In genomic region chr1:10186453-10187319, GRCh38 we compare ENCODE assay signal across 19 cellular contexts. TPM values are rescaled to one million over a fixed set of nuclear protein-coding genes. Genes with fewer than 3 reads are reported as not detected.
DNase-seq lines count a peak whose midpoint lies in the region; ATAC-seq, FAIRE-seq and TF ChIP-seq lines count a peak whose summit lies in the region.
"Had no signal": no experiment of that assay in that cellular context is flagged by ENCODE, and none has a peak within 500 bp of the region (broad histone marks: within the 10 kb centered on the region; RNA-seq: fewer than 3 reads in every experiment).

No MANE protein-coding gene starts in this region.

- no peak overlapping the region for H3K4me2 ChIP-seq in K562 (ENCODE audit: insufficient read depth, low read length)
- H3K4me2 ChIP-seq: hepatocyte had no signal

- TF ChIP-seq CTCF in HFF-Myc (IDR thresholded peaks at IDR 0.05; ENCODE audit: low read depth, low read length, missing control alignments) (no peak), K562 (IDR thresholded peaks at IDR 0.05 in 2 of 3, conservative IDR thresholded peaks at IDR 0.05 in 1 of 3; ENCODE audit: insufficient read depth in 2 of 3, low read depth in 1 of 3, low read length in 3 of 3) (no peak)

- H3K4me3 ChIP-seq in HFF-Myc (replicated peaks; ENCODE audit: low read depth, low read length) (no peak overlapping the region), K562 (no peak overlapping the region)
- H3K4me3 ChIP-seq: colonic mucosa, hepatocyte, mucosa of descending colon, tibial artery had no signal

- BruUV-seq in K562 (replicated peaks; lab: Mats Ljungman, UMichigan) = no TSS peak

- H3K9me3 Mint-ChIP-seq in activated naive CD4-positive, alpha-beta T cell treated with anti-CD3 and anti-CD28 coated beads, Interleukin-2, amount 50 U/mL, for 72 hours = no peaks in the 10 kb centered on the region
- H3K9me3 Mint-ChIP-seq: activated T-cell treated with anti-CD3 and anti-CD28 coated beads, Interleukin-2, amount 50 U/mL, for 4 hours had no signal

- CTCF ChIA-PET in K562 (lab: Yijun Ruan, JAX; ENCODE audit: low intra/inter-chr PET ratio) = no interaction called here

- no peaks in the 10 kb centered on the region for H3K36me3 Mint-ChIP-seq in activated naive CD4-positive, alpha-beta T cell treated with anti-CD3 and anti-CD28 coated beads, Interleukin-2, amount 50 U/mL, for 72 hours

- FAIRE-seq in K562 (lab: Jason Lieb, UNC) (no peak), GM19239 (lab: Jason Lieb, UNC) (no peak)

- no peaks in the 10 kb centered on the region for H3K9me1 ChIP-seq in K562 (ENCODE audit: control insufficient read depth, insufficient read depth, low read length)

- POLR2A ChIA-PET in K562 (lab: Yijun Ruan, JAX) = interaction anchor here (0.6 kb wide), 1 partner anchor 260 kb away, joined by 3 read pairs; no protein-coding TSS in a partner anchor

- no peak for TF ChIP-seq POLR2A in K562 (conservative IDR thresholded peaks at IDR 0.05)

- H3K36me3 ChIP-seq in K562 (ENCODE audit: control insufficient read depth, insufficient read depth, low read length) = no peaks in the 10 kb centered on the region
- H3K36me3 ChIP-seq: brain microvascular endothelial cell, colonic mucosa had no signal

- H2AFZ ChIP-seq in K562 (ENCODE audit: low read depth, low read length) = no peak overlapping the region
- H2AFZ ChIP-seq: hepatocyte had no signal

- intact Hi-C loops in K562 (cut with micrococcal nuclease) (no loop called here), sciatic nerve (cut with DNase I) (no loop called here)

- peak; percentile 62 to 63 for ATAC-seq in activated naive CD4-positive, alpha-beta T cell treated with anti-CD3 and anti-CD28 coated beads, Interleukin-2, amount 50 U/mL, for 72 hours
- no peak for ATAC-seq in K562
- peak; percentile 24 for ATAC-seq in sciatic nerve
- ATAC-seq in GM21619 (IDR thresholded peaks at IDR 0.05; ENCODE audit: unreplicated experiment) = no peak
- ATAC-seq: activated T-cell treated with anti-CD3 and anti-CD28 coated beads, Interleukin-2, amount 50 U/mL, for 4 hours had no signal

- no peak for TF ChIP-seq RAD21 in K562 (CRISPR knock-in tag; conservative IDR thresholded peaks at IDR 0.05 in 1 of 2, IDR thresholded peaks at IDR 0.05 in 1 of 2)

- 0 out of 5 replicates have a peak, but pooled peaks cover 0 to 5% of the 10 kb centered on the region in 2 experiments for H3K27me3 ChIP-seq in K562 (ENCODE audit: control insufficient read depth in 2 of 2, insufficient read depth in 2 of 2, low read length in 2 of 2)
- H3K27me3 ChIP-seq: brain microvascular endothelial cell, colonic mucosa, hepatocyte, tibial artery had no signal

- in situ Hi-C loops in K562 (cut with MboI) = no loop called here

- TF ChIP-seq EP300 in K562 (IDR thresholded peaks at IDR 0.05; ENCODE audit: low read length) = no peak

- WGBS in K562 (ENCODE audit: insufficient coverage, low coverage, missing lambda C conversion rate) = 52% methylated on average over 16 of the region's 16 CpGs

- no peak overlapping the region for H3K9ac ChIP-seq in K562 (ENCODE audit: insufficient read depth in 1 of 2, low read depth in 2 of 2, low read length in 2 of 2)

- H3K27ac Mint-ChIP-seq in activated naive CD4-positive, alpha-beta T cell treated with anti-CD3 and anti-CD28 coated beads, Interleukin-2, amount 50 U/mL, for 72 hours = peak overlapping the region in 1 of 2 donors; percentile 82

- no peaks in the 10 kb centered on the region for H3K9me3 ChIP-seq in K562 (replicated peaks; ENCODE audit: control insufficient read depth, insufficient read depth, low read depth, low read length)
- H3K9me3 ChIP-seq: colonic mucosa, mucosa of descending colon, tibial artery had no signal

- H3K27ac ChIP-seq in K562 (ENCODE audit: extremely low read depth, low read depth, low read length) = no peak overlapping the region
- H3K27ac ChIP-seq: brain microvascular endothelial cell, colonic mucosa, hepatocyte, tibial artery had no signal

- no peaks in the 10 kb centered on the region for H3K4me1 ChIP-seq in K562 (replicated peaks in 1 of 2; ENCODE audit: control insufficient read depth in 2 of 2, insufficient read depth in 2 of 2, low read length in 2 of 2)
- H3K4me1 ChIP-seq: colonic mucosa, tibial artery had no signal

- H4K20me1 ChIP-seq in K562 (replicated peaks; ENCODE audit: control insufficient read depth, insufficient read depth, low read length) = no peaks in the 10 kb centered on the region

- H3K79me2 ChIP-seq in K562 (ENCODE audit: control insufficient read depth, insufficient read depth, low read length) = no peaks in the 10 kb centered on the region
- H3K79me2 ChIP-seq: hepatocyte had no signal

- DNase-seq in activated naive CD4-positive, alpha-beta T cell treated with anti-CD3 and anti-CD28 coated beads, Interleukin-2, amount 50 U/mL, for 72 hours (ENCODE audit: low spot score in 2 of 2) = no peak
- no peak for DNase-seq in activated naive CD4-positive, alpha-beta T cell treated with anti-CD3 and anti-CD28 coated beads, Interleukin-2, amount 50 U/mL, for 16 hours
- DNase-seq in HFF-Myc (ENCODE audit: extremely low read depth, low read depth) (peak; percentile 59), K562 (ENCODE audit: extremely low read depth in 1 of 4, low spot score in 3 of 4) (no peak), sciatic nerve (ENCODE audit: low spot score) (no peak), OCI-M1 (lab: John Stamatoyannopoulos, UW) (no peak), GM19239 (ENCODE audit: insufficient read length, low spot score) (no peak)
- DNase-seq: activated T-cell treated with anti-CD3 and anti-CD28 coated beads, Interleukin-2, amount 50 U/mL, for 4 hours; brain microvascular endothelial cell; colonic mucosa; EL; mucosa of descending colon; NCI-H69; small intestine; stimulated activated naive CD4-positive, alpha-beta T cell treated with Interleukin-2 at 50 U/mL for 16 hours; T-helper 1 cell; tibial artery had no signal

TF ChIP-seq in K562, 482 proteins besides CTCF, POLR2A, EP300 and RAD21:
- TF ChIP-seq MAX (CRISPR knock-in tag; IDR thresholded peaks at IDR 0.05) (peak; percentile 41; the same call in 1 of the 2 replicates), USF1 (CRISPR knock-in tag; IDR thresholded peaks at IDR 0.05) (0 out of 2 replicates have a peak, but pooled peaks have one; percentile 29), PYGO2 (tag; IDR thresholded peaks at IDR 0.05) (no peak)
TF ChIP-seq in K562: peak in this region for 2.

RNA-seq across cellular contexts. Expression of gene KIF1B, which starts 23.7 kb away (rescaled TPM):
- total RNA-seq in activated naive CD4-positive, alpha-beta T cell treated with anti-CD3 and anti-CD28 coated beads, Interleukin-2, amount 50 U/mL, for 72 hours = 10 to 100 TPM; 11.1 to 14.0 TPM
- 31.2 and 82.9 TPM in 2 replicates for total RNA-seq in K562 (2011; cell fraction: chromatin; rRNA removed; ENCODE audit: low replicate concordance)
- total RNA-seq in K562 (2011; cell fraction: nucleolus; rRNA removed) = 17.6 and 18.5 TPM in 2 replicates
- 35.7 and 51.7 TPM in 2 replicates for total RNA-seq in K562 (2011; cell fraction: nucleoplasm; rRNA removed)
- total RNA-seq in K562 (2014; rRNA removed) (8.9 and 12.3 TPM in 2 replicates), K562 (2014; rRNA removed; fragmentation: Illumina TruSeq; extraction: Trizol) (14.8 and 16.0 TPM in 2 replicates), K562 (2015; rRNA removed; fragmentation: Illumina TruSeq; extraction: Trizol) (11.1 and 13.2 TPM in 2 replicates), K562 (2021) (19.8 and 20.0 TPM in 2 replicates), sciatic nerve (70.4 TPM)
- polyA plus RNA-seq in K562 (2011; rRNA removed) (11.9 and 14.8 TPM in 2 replicates), K562 (2014; fragmentation: Illumina TruSeq; extraction: Trizol) (14.8 and 15.8 TPM in 2 replicates), K562 (2014; fragmentation: Nextera tagmentation; extraction: Ambion mirVana) (1 to 10 TPM; 2.8 to 3.1 TPM), K562 (2014; rRNA removed) (8.9 and 9.6 TPM in 2 replicates)
- 8.2 and 12.3 TPM in 2 replicates for polyA plus RNA-seq in K562 (2011; cell fraction: cytosol; rRNA removed)
- polyA plus RNA-seq in K562 (2011; cell fraction: nucleus; rRNA removed) = 10.1 and 10.2 TPM in 2 replicates
- 9.4 and 12.2 TPM in 2 replicates for polyA plus RNA-seq in K562 (2012)
- polyA minus RNA-seq in K562 (2011; rRNA and poly(A)+ RNA removed) = 25.2 and 29.9 TPM in 2 replicates
- 14.1 and 16.4 TPM in 2 replicates for polyA minus RNA-seq in K562 (2011; cell fraction: cytosol; rRNA and poly(A)+ RNA removed)
- polyA minus RNA-seq in K562 (2011; cell fraction: nucleus; rRNA and poly(A)+ RNA removed) = 9.7 and 22.9 TPM in 2 replicates

Comparison
In these comparisons a context has a peak if more than half of its experiments do, and no peak if none do; other contexts are left out.
1. ATAC-seq: peak in activated naive CD4-positive, alpha-beta T cell treated with anti-CD3 and anti-CD28 coated beads, Interleukin-2, amount 50 U/mL, for 72 hours (2 of 2) and sciatic nerve (single experiment); none in K562 (single experiment) and GM21619 (single experiment).